ENCODE assay signal across 16 cellular contexts in genomic region chr2:199070550-199070949, GRCh38.
"Had no signal": no experiment of that assay in that cellular context is flagged by ENCODE, and none has a peak within 500 bp of the region (broad histone marks: within the 10 kb centered on the region; RNA-seq: fewer than 3 reads in every experiment).

No MANE protein-coding gene starts in this region.

- H3K4me3 Mint-ChIP-seq: activated T-cell treated with anti-CD3 and anti-CD28 coated beads, Interleukin-2, amount 50 U/mL, for 72 hours; stimulated activated effector memory CD8-positive, alpha-beta T cell treated with anti-CD3 and anti-CD28 coated beads, Interleukin-12 subunit alpha, Interleukin-12 subunit beta, amount 100 ng/mL, for 72 hours; type B pancreatic cell had no signal

- H3K27me3 Mint-ChIP-seq: progenitor cell of endocrine pancreas, type B pancreatic cell had no signal

- H3K4me3 ChIP-seq: left lung, skin epidermis, stomach, testis had no signal

- DNase-seq: activated CD4-positive, alpha-beta T cell treated with anti-CD3 and anti-CD28 coated beads, Interleukin-2, amount 50 U/mL, for 4 hours; activated gamma-delta T cell treated with Interleukin-2 at 50 U/mL for 16 hours; activated T-cell treated with anti-CD3 and anti-CD28 coated beads, Interleukin-2, amount 50 U/mL, for 72 hours; effector CD8-positive, alpha-beta T cell; kidney; left lung; right cardiac atrium; stimulated activated CD4-positive, alpha-beta T cell treated with anti-CD3 and anti-CD28 coated beads, Interleukin-4, amount 100 ng/mL, for 24 hours; stomach; T-helper 2 cell; testis had no signal

- H3K9me3 ChIP-seq: left lung, testis had no signal

- H3K36me3 Mint-ChIP-seq: activated naive CD4-positive, alpha-beta T cell treated with anti-CD3 and anti-CD28 coated beads, Interleukin-2, amount 50 U/mL, for 72 hours; stimulated activated effector memory CD8-positive, alpha-beta T cell treated with anti-CD3 and anti-CD28 coated beads, Interleukin-12 subunit alpha, Interleukin-12 subunit beta, amount 100 ng/mL, for 72 hours; type B pancreatic cell had no signal

- H3K27ac ChIP-seq: left lung, skin epidermis, stomach, testis had no signal

- H3K27ac Mint-ChIP-seq: activated naive CD4-positive, alpha-beta T cell treated with anti-CD3 and anti-CD28 coated beads, Interleukin-2, amount 50 U/mL, for 72 hours; activated T-cell treated with anti-CD3 and anti-CD28 coated beads, Interleukin-2, amount 50 U/mL, for 72 hours; progenitor cell of endocrine pancreas; stimulated activated effector memory CD8-positive, alpha-beta T cell treated with anti-CD3 and anti-CD28 coated beads, Interleukin-12 subunit alpha, Interleukin-12 subunit beta, amount 100 ng/mL, for 72 hours; type B pancreatic cell had no signal

- ATAC-seq: activated naive CD4-positive, alpha-beta T cell treated with anti-CD3 and anti-CD28 coated beads, Interleukin-2, amount 50 U/mL, for 72 hours; activated T-cell treated with anti-CD3 and anti-CD28 coated beads, Interleukin-2, amount 50 U/mL, for 72 hours; left lung; right cardiac atrium; stimulated activated effector memory CD8-positive, alpha-beta T cell treated with anti-CD3 and anti-CD28 coated beads, Interleukin-12 subunit alpha, Interleukin-12 subunit beta, amount 100 ng/mL, for 72 hours had no signal

- H3K4me1 Mint-ChIP-seq: stimulated activated effector memory CD8-positive, alpha-beta T cell treated with anti-CD3 and anti-CD28 coated beads, Interleukin-12 subunit alpha, Interleukin-12 subunit beta, amount 100 ng/mL, for 72 hours had no signal

- H3K4me1 ChIP-seq: left lung, stomach, testis had no signal

- H3K9me3 Mint-ChIP-seq: type B pancreatic cell had no signal

- H3K36me3 ChIP-seq: left lung, stomach had no signal
